ENCODE assay signal across 14 cellular contexts in genomic region chr3:158471639-158472294, GRCh38.
A peak's percentile ranks its signal among the peaks of the same experiment; 100 is the strongest.
DNase-seq lines count a peak whose midpoint lies in the region; ATAC-seq and TF ChIP-seq lines count a peak whose summit lies in the region.
"Had no signal": no experiment of that assay in that cellular context is flagged by ENCODE, and none has a peak within 500 bp of the region (broad histone marks: within the 10 kb centered on the region; RNA-seq: fewer than 3 reads in every experiment).

No MANE protein-coding gene starts in this region.

- intact Hi-C loops in left lung (cut with DNase I) = no loop called here

- DNase-seq in AG04450 (ENCODE audit: low read depth, low spot score) = peak; percentile 85
- DNase-seq in HT1080 (ENCODE audit: low read depth) = peak; percentile 88
- DNase-seq in cardiac fibroblast (ENCODE audit: low read depth in 2 of 2) = peak; percentile 84 to 95
- DNase-seq in left lung = no peak
- no peak for DNase-seq in activated CD4-positive, alpha-beta T cell treated with anti-CD3 and anti-CD28 coated beads for 4 hours
- no peak for DNase-seq in NCI-H748 treated with DMSO at 0.1 percent for 48 hours (lab: John Stamatoyannopoulos, UW)
- no peak for DNase-seq in iPS-NIHi11 (ENCODE audit: low spot score)
- DNase-seq in stimulated activated CD4-positive, alpha-beta T cell treated with anti-CD3 and anti-CD28 coated beads, Interleukin-4, amount 100 ng/mL, for 1 hour = no peak
- DNase-seq: activated CD4-positive, alpha-beta T cell treated with anti-CD3 and anti-CD28 coated beads for 48 hours; islet precursor cell; Kasumi-1; T-helper 1 cell had no signal

- ATAC-seq in left lung = peak; percentile 37

- TF ChIP-seq CTCF in AG04450 (IDR thresholded peaks at IDR 0.05; ENCODE audit: low read depth, low read length) (no peak), cardiac fibroblast (IDR thresholded peaks at IDR 0.05; ENCODE audit: low read depth, low read length) (no peak), left lung (IDR thresholded peaks at IDR 0.05) (no peak)

- POLR2A ChIA-PET in AG04450 (lab: Yijun Ruan, JAX) = interaction anchor here (0.6 kb wide), 1 partner anchor 20 kb away, joined by 3 read pairs; no protein-coding TSS in a partner anchor

- H3K27me3 ChIP-seq in AG04450 (ENCODE audit: control insufficient read depth, insufficient read depth, low read length) (no peaks in the 10 kb centered on the region), left lung (no peaks in the 10 kb centered on the region)
- H3K27me3 ChIP-seq: BLaER1, cardiac muscle cell had no signal

- H3K27ac ChIP-seq in AG04450 (ENCODE audit: low read depth, low read length) = no peak overlapping the region
- no peak overlapping the region for H3K27ac ChIP-seq in left lung
- H3K27ac ChIP-seq: BLaER1, cardiac muscle cell had no signal

- H3K36me3 ChIP-seq in left lung = no peaks in the 10 kb centered on the region
- H3K36me3 ChIP-seq: BLaER1, cardiac muscle cell had no signal

- H3K4me1 ChIP-seq in left lung = no peaks in the 10 kb centered on the region
- H3K4me1 ChIP-seq: BLaER1 had no signal

- CTCF ChIA-PET in AG04450 (lab: Charles Lee) = interaction anchor here (0.9 kb wide), 1 partner anchor 37 kb away, joined by 3 read pairs; no protein-coding TSS in a partner anchor

- no peaks in the 10 kb centered on the region for H3K9me3 ChIP-seq in AG04450 (ENCODE audit: control insufficient read depth, insufficient read depth, low read length)
- H3K9me3 ChIP-seq in left lung = peaks cover 0 to 2% of the 10 kb centered on the region in 2 donors
- H3K9me3 ChIP-seq: BLaER1 had no signal

- H3K4me3 ChIP-seq in AG04450 (ENCODE audit: low read depth, low read length) (no peak overlapping the region), cardiac fibroblast (replicated peaks in 1 of 2; ENCODE audit: low read depth in 2 of 2, low read length in 2 of 2) (no peak overlapping the region), left lung (no peak overlapping the region)
- H3K4me3 ChIP-seq: BLaER1, cardiac muscle cell had no signal

Comparison
In these comparisons a context has a peak if more than half of its experiments do, and no peak if none do; other contexts are left out.
1. DNase-seq: peak in AG04450 (single experiment), HT1080 (single experiment) and cardiac fibroblast (2 of 2); none in left lung (0 of 2), activated CD4-positive, alpha-beta T cell treated with anti-CD3 and anti-CD28 coated beads for 4 hours (0 of 2), NCI-H748 treated with DMSO at 0.1 percent for 48 hours (single experiment), iPS-NIHi11 (single experiment) and stimulated activated CD4-positive, alpha-beta T cell treated with anti-CD3 and anti-CD28 coated beads, Interleukin-4, amount 100 ng/mL, for 1 hour (single experiment).